Comparison of ENCODE assay signal across 24 cellular contexts in genomic region chr5:1097381-1097893, GRCh38. TPM values are rescaled to one million over a fixed set of nuclear protein-coding genes. Genes with fewer than 3 reads are reported as not detected.
A peak's percentile ranks its signal among the peaks of the same experiment; 100 is the strongest.
DNase-seq lines count a peak whose midpoint lies in the region; ATAC-seq and TF ChIP-seq lines count a peak whose summit lies in the region.
"Had no signal": no experiment of that assay in that cellular context is flagged by ENCODE, and none has a peak within 500 bp of the region (broad histone marks: within the 10 kb centered on the region; RNA-seq: fewer than 3 reads in every experiment).

No MANE protein-coding gene starts in this region.

- no peak for ATAC-seq in T-helper 17 cell
- ATAC-seq in GM18909 (IDR thresholded peaks at IDR 0.05; ENCODE audit: poor library complexity, unreplicated experiment) = no peak
- ATAC-seq in HG03045 (IDR thresholded peaks at IDR 0.05; ENCODE audit: unreplicated experiment) = no peak
- ATAC-seq: activated CD4-positive, alpha-beta T cell treated with anti-CD3 and anti-CD28 coated beads for 36 hours; left cardiac atrium; natural killer cell; Right ventricle myocardium inferior had no signal

- H3K9me2 ChIP-seq in hepatocyte (replicated peaks; ENCODE audit: insufficient read depth) = no peaks in the 10 kb centered on the region

- no peak overlapping the region for H3K4me3 Mint-ChIP-seq in T-helper 17 cell
- H3K4me3 Mint-ChIP-seq: activated CD4-positive, alpha-beta T cell treated with anti-CD3 and anti-CD28 coated beads for 36 hours; natural killer cell had no signal

- peak overlapping the region; percentile 75 for H3K27ac Mint-ChIP-seq in T-helper 17 cell
- H3K27ac Mint-ChIP-seq: activated CD4-positive, alpha-beta T cell treated with anti-CD3 and anti-CD28 coated beads for 36 hours had no signal

- no peaks in the 10 kb centered on the region for H3K27me3 Mint-ChIP-seq in T-helper 17 cell
- H3K27me3 Mint-ChIP-seq: activated CD4-positive, alpha-beta T cell treated with anti-CD3 and anti-CD28 coated beads for 36 hours had no signal

- H3K4me3 ChIP-seq in left ventricle myocardium inferior (no peak overlapping the region), hepatocyte (no peak overlapping the region), tibial artery (no peak overlapping the region)
- H3K4me3 ChIP-seq: esophagus muscularis mucosa had no signal

- peaks cover 39% of the 10 kb centered on the region for H3K36me3 ChIP-seq in left ventricle myocardium inferior
- no peaks in the 10 kb centered on the region for H3K36me3 ChIP-seq in hepatocyte (replicated peaks; ENCODE audit: insufficient read depth, low read depth)
- peaks cover 0 to 27% (median 15%) of the 10 kb centered on the region in 3 donors for H3K36me3 ChIP-seq in tibial artery
- H3K36me3 ChIP-seq: brain microvascular endothelial cell had no signal

- intact Hi-C loops in left ventricle myocardium inferior (cut with micrococcal nuclease) (no loop called here), cardiac septum (cut with DNase I) (no loop called here), tibial artery (cut with DNase I; ENCODE audit: low total_unique reads) (no loop called here)

- no peak for DNase-seq in left ventricle myocardium inferior
- no peak for DNase-seq in cardiac septum (ENCODE audit: low spot score)
- DNase-seq in T-helper 17 cell = no peak
- DNase-seq in hepatocyte (ENCODE audit: low spot score) = no peak
- no peak for DNase-seq in tibial artery
- no peak for DNase-seq in HK-2 (ENCODE audit: unreplicated experiment)
- DNase-seq: ACHN; activated CD4-positive, alpha-beta T cell treated with anti-CD3 and anti-CD28 coated beads for 36 hours; brain microvascular endothelial cell; C1 segment of cervical spinal cord; effector memory CD4-positive, alpha-beta T cell; H7; KG1; left cardiac atrium; MV-4-11; natural killer cell; NCI-H1694 treated with DMSO at 0.1 percent for 48 hours; NCI-H226; NCI-H774; SW 1271 had no signal

- H3K27ac ChIP-seq in left ventricle myocardium inferior (replicated peaks) (peak overlapping the region; percentile 63), hepatocyte (peak overlapping the region; percentile 27), tibial artery (no peak overlapping the region)
- H3K27ac ChIP-seq: brain microvascular endothelial cell, esophagus muscularis mucosa had no signal

- peaks cover 32% of the 10 kb centered on the region for H4K20me1 ChIP-seq in hepatocyte (ENCODE audit: insufficient read depth, poor library complexity, severe bottlenecking)

- H3K36me3 Mint-ChIP-seq in T-helper 17 cell (ENCODE audit: low read depth) = no peaks in the 10 kb centered on the region
- H3K36me3 Mint-ChIP-seq: natural killer cell had no signal

- peaks cover 14% of the 10 kb centered on the region for H3K4me1 Mint-ChIP-seq in T-helper 17 cell

- H3K4me1 ChIP-seq in left ventricle myocardium inferior (peaks cover 84% of the 10 kb centered on the region), hepatocyte (ENCODE audit: insufficient read depth) (peaks cover 39% of the 10 kb centered on the region), tibial artery (peaks cover 0 to 12% (median 0%) of the 10 kb centered on the region in 4 donors)

- H2AFZ ChIP-seq in hepatocyte = no peak overlapping the region

- no peak for TF ChIP-seq CTCF in left ventricle myocardium inferior (IDR thresholded peaks at IDR 0.05; ENCODE audit: borderline replicate concordance)
- no peak for TF ChIP-seq CTCF in hepatocyte (IDR thresholded peaks at IDR 0.05; ENCODE audit: poor library complexity)
- TF ChIP-seq CTCF in tibial artery (IDR thresholded peaks at IDR 0.05) = no peak

- H3K27me3 ChIP-seq in left ventricle myocardium inferior (ENCODE audit: low read depth) (no peaks in the 10 kb centered on the region), hepatocyte (no peaks in the 10 kb centered on the region), tibial artery (no peaks in the 10 kb centered on the region)
- H3K27me3 ChIP-seq: esophagus muscularis mucosa had no signal

- H3K9me3 ChIP-seq in left ventricle myocardium inferior (replicated peaks) = no peaks in the 10 kb centered on the region
- H3K9me3 ChIP-seq in T-helper 17 cell (ENCODE audit: control insufficient read depth, low read length, poor library complexity, severe bottlenecking) = no peaks in the 10 kb centered on the region
- H3K9me3 ChIP-seq in hepatocyte (ENCODE audit: low read depth) = no peaks in the 10 kb centered on the region
- H3K9me3 ChIP-seq in tibial artery = no peaks in the 10 kb centered on the region
- H3K9me3 ChIP-seq: esophagus muscularis mucosa had no signal

- 82% methylated on average over 20 of the region's 20 CpGs for WGBS in hepatocyte (ENCODE audit: low lambda C conversion rate, missing lambda C conversion rate)

- no peak overlapping the region for H3K4me2 ChIP-seq in hepatocyte

- peaks cover 58% of the 10 kb centered on the region for H3K79me2 ChIP-seq in hepatocyte

RNA-seq across cellular contexts. Expression of gene SLC12A7, which starts 14.4 kb away (rescaled TPM):
- total RNA-seq in left ventricle myocardium inferior = 140 TPM
- total RNA-seq in cardiac septum = 127 TPM
- total RNA-seq in T-helper 17 cell = 10 to 100 TPM; 36.6 to 88.0 TPM
- 19.7 and 30.2 TPM in 2 replicates for total RNA-seq in hepatocyte
- polyA plus RNA-seq in hepatocyte = 31.3 and 34.3 TPM in 2 replicates

Comparison
In these comparisons a context has a peak if more than half of its experiments do, and no peak if none do; other contexts are left out.
1. H3K27ac ChIP-seq: peak in left ventricle myocardium inferior (single experiment) and hepatocyte (single experiment); none in tibial artery (0 of 2).